ENCODE assay signal across 8 cellular contexts in the genomic region with DNA sequence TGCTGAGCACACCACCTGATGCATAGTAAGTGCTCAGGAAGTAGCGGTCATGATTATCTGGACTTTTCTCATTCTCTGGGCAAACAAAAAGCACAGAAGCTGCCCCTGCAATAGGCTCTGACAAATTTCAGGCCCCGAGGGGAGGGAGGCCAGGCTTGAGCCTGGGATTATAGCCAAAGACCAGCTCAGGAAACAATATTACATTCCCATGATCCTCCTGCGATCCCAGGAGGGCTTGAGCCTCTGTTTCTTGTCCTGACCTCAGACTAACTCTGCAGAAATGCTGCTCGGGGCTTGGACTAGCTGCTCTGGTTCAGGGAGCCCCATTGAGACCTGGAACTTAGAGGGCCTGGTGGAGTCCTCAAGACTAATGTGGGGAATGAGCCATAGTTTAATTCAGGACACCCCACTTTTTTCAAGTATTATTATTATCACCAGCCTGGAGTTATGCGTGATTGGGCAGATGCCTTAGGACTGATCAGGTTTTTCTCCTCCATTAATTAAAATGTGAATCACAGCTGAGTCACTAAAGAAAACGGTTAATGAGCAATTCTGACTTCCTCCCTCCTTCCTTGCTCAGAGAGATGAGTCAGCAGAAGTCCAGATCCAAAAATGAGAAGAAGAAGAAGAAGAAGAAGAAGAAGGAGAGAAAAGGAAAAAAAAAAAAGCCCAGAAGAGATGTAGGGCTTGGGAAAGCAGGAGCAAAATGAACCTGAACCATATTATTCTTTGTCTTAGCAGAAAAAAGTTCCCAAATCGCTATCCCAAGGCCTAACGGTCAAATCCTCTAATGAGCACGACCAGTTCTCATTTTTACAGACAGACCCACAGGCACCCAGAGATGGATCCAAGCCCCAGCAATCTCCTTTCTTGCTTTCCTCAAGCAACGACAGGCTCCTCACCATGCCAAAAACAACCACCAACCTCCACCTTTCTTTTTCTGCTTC.
A peak's percentile ranks its signal among the peaks of the same experiment; 100 is the strongest.
DNase-seq lines count a peak whose midpoint lies in the region; ATAC-seq and TF ChIP-seq lines count a peak whose summit lies in the region.

No MANE protein-coding gene starts in this region.

- TF ChIP-seq POLR2A in right lobe of liver (IDR thresholded peaks at IDR 0.05) = no peak

- H3K27ac ChIP-seq in AG04450 (ENCODE audit: low read depth, low read length) (peak overlapping the region; percentile 95), HUES48 (ENCODE audit: low read depth, low read length) (peak overlapping the region; percentile 30), left ventricle myocardium inferior (replicated peaks) (peak overlapping the region; percentile 45), right lobe of liver (no peak overlapping the region)

- no peak overlapping the region; the same call in 1 of the 2 replicates for H3K4me3 ChIP-seq in AG04450 (ENCODE audit: low read depth, low read length)
- H3K4me3 ChIP-seq in HUES48 (ENCODE audit: low read depth, low read length) = no peak overlapping the region
- peak overlapping the region; percentile 66 for H3K4me3 ChIP-seq in adipocyte (ENCODE audit: low read length)
- no peak overlapping the region for H3K4me3 ChIP-seq in left ventricle myocardium inferior
- H3K4me3 ChIP-seq in right lobe of liver = no peak overlapping the region

- POLR2A ChIA-PET in AG04450 (lab: Yijun Ruan, JAX) = interaction anchor here (0.6 kb wide), 1 partner anchor 256 kb away, joined by 3 read pairs; no protein-coding TSS in a partner anchor

- TF ChIP-seq CTCF in AG04450 (IDR thresholded peaks at IDR 0.05; ENCODE audit: low read depth, low read length) (no peak), left ventricle myocardium inferior (IDR thresholded peaks at IDR 0.05; ENCODE audit: borderline replicate concordance) (no peak), right lobe of liver (IDR thresholded peaks at IDR 0.05) (no peak)

- DNase-seq in AG04450 (ENCODE audit: low read depth, low spot score) (peak; percentile 75), adipocyte (ENCODE audit: low read depth) (peak; percentile 79), left ventricle myocardium inferior (peak; percentile 19), right lobe of liver (no peak)

- H3K9me3 ChIP-seq in AG04450 (ENCODE audit: control insufficient read depth, insufficient read depth, low read length) = peaks cover 7% of the 10 kb centered on the region; the same call in 1 of the 2 replicates
- H3K9me3 ChIP-seq in HUES48 (ENCODE audit: control insufficient read depth, insufficient read depth, low read length) = no peaks in the 10 kb centered on the region
- peaks cover 8% of the 10 kb centered on the region for H3K9me3 ChIP-seq in adipocyte (ENCODE audit: control insufficient read depth, low read length)
- H3K9me3 ChIP-seq in left ventricle myocardium inferior (replicated peaks) = peaks cover 17% of the 10 kb centered on the region
- H3K9me3 ChIP-seq in right lobe of liver = no peaks in the 10 kb centered on the region

- H3K4me1 ChIP-seq in HUES48 (ENCODE audit: control insufficient read depth, insufficient read depth, low read length) = peaks cover 5% of the 10 kb centered on the region; the same call in 1 of the 2 replicates
- peaks cover 44% of the 10 kb centered on the region for H3K4me1 ChIP-seq in adipocyte (ENCODE audit: control insufficient read depth, insufficient read depth, low read length)
- H3K4me1 ChIP-seq in left ventricle myocardium inferior = no peaks in the 10 kb centered on the region
- no peaks in the 10 kb centered on the region for H3K4me1 ChIP-seq in right lobe of liver

- intact Hi-C loops in left ventricle myocardium inferior (cut with micrococcal nuclease) = no loop called here
- intact Hi-C loops in right lobe of liver (cut with DNase I) = no loop called here

- H3K9ac ChIP-seq in HUES48 (ENCODE audit: low read depth, low read length) = no peak overlapping the region
- peak overlapping the region; percentile 74 for H3K9ac ChIP-seq in adipocyte (ENCODE audit: low read length)

- ATAC-seq in GM21367 (IDR thresholded peaks at IDR 0.05; ENCODE audit: unreplicated experiment) = no peak
- ATAC-seq in HG02840 (IDR thresholded peaks at IDR 0.05; ENCODE audit: low FRiP score, unreplicated experiment) = no peak
- ATAC-seq in HG03280 (IDR thresholded peaks at IDR 0.05; ENCODE audit: unreplicated experiment) = no peak
- no peak for ATAC-seq in right lobe of liver

- H3K27me3 ChIP-seq in AG04450 (ENCODE audit: control insufficient read depth, insufficient read depth, low read length) = no peaks in the 10 kb centered on the region
- no peaks in the 10 kb centered on the region for H3K27me3 ChIP-seq in HUES48 (ENCODE audit: control insufficient read depth, insufficient read depth, low read length)
- no peaks in the 10 kb centered on the region for H3K27me3 ChIP-seq in adipocyte (replicated peaks; ENCODE audit: control insufficient read depth, insufficient read depth, low read length)
- H3K27me3 ChIP-seq in left ventricle myocardium inferior (ENCODE audit: low read depth) = peaks cover 31% of the 10 kb centered on the region
- H3K27me3 ChIP-seq in right lobe of liver = no peaks in the 10 kb centered on the region

- CTCF ChIA-PET in AG04450 (lab: Charles Lee) = interaction anchor here (1.2 to 2.3 kb wide), 4 partner anchors 9 to 323 kb away, joined by 3 to 10 read pairs (median 6); no protein-coding TSS in a partner anchor

- 47% methylated on average over 9 of the region's 10 CpGs for WGBS in right lobe of liver (ENCODE audit: insufficient coverage, low coverage, low lambda C conversion rate, missing lambda C conversion rate)

- H3K36me3 ChIP-seq in HUES48 (ENCODE audit: control insufficient read depth, insufficient read depth, low read length) (no peaks in the 10 kb centered on the region), adipocyte (ENCODE audit: control insufficient read depth, insufficient read depth, low read length, severe bottlenecking) (no peaks in the 10 kb centered on the region), left ventricle myocardium inferior (no peaks in the 10 kb centered on the region), right lobe of liver (no peaks in the 10 kb centered on the region)

Comparison
In these comparisons a context has a peak if more than half of its experiments do, and no peak if none do; other contexts are left out.
1. DNase-seq: peak in AG04450 (single experiment), adipocyte (single experiment) and left ventricle myocardium inferior (single experiment); none in right lobe of liver (0 of 3).
2. H3K27ac ChIP-seq: peak in AG04450 (single experiment), HUES48 (single experiment) and left ventricle myocardium inferior (single experiment); none in right lobe of liver (0 of 3).